Comparison of ENCODE assay signal across 13 cellular contexts in genomic region chr16:21630866-21631265, GRCh38. TPM values are rescaled to one million over a fixed set of nuclear protein-coding genes. Genes with fewer than 3 reads are reported as not detected.
DNase-seq lines count a peak whose midpoint lies in the region; TF ChIP-seq lines count a peak whose summit lies in the region.
"Not testable (repeated sequence)": the region's sequence is repeated elsewhere in the genome, so short reads cannot be mapped to it uniquely, and the experiment has no call there.
"Had no signal": no experiment of that assay in that cellular context is flagged by ENCODE, and none has a peak within 500 bp of the region (broad histone marks: within the 10 kb centered on the region; RNA-seq: fewer than 3 reads in every experiment).

No MANE protein-coding gene starts in this region.

- not testable (repeated sequence) for H3K4me3 Mint-ChIP-seq in endodermal cell; mesothelial cell of epicardium; progenitor cell of endocrine pancreas (ENCODE audit: low read depth)
- H3K4me3 Mint-ChIP-seq in type B pancreatic cell: peak overlapping the region; percentile 62

- DNase-seq in ELF-1 (ENCODE audit: low read depth, low spot score) (peak; percentile 41), NCI-H510A treated with DMSO at 0.1 percent for 48 hours (lab: John Stamatoyannopoulos, UW) (peak; percentile 80), PC-9 (peak; percentile 33 to 67)
- DNase-seq in endodermal cell; esophagus squamous epithelium (lab: John Stamatoyannopoulos, UW); mesothelial cell of epicardium (ENCODE audit: low spot score in 2 of 2, unreplicated experiment in 2 of 2); progenitor cell of endocrine pancreas (ENCODE audit: low spot score, unreplicated experiment); type B pancreatic cell (ENCODE audit: extremely low spot score, unreplicated experiment): not testable (repeated sequence)

- intact Hi-C loops in PC-9 (cut with micrococcal nuclease; ENCODE audit: unreplicated experiment); esophagus squamous epithelium (cut with DNase I): not testable (repeated sequence)

- CTCF ChIA-PET in PC-9 (lab: Charles Lee): not testable (repeated sequence)

- not testable (repeated sequence) for TF ChIP-seq POLR2A in esophagus squamous epithelium (IDR thresholded peaks at IDR 0.05)

- H2AFZ ChIP-seq in PC-9: not testable (repeated sequence)

- H3K9me3 Mint-ChIP-seq in endodermal cell: peaks cover 36% of the 10 kb centered on the region
- H3K9me3 Mint-ChIP-seq in mesothelial cell of epicardium; progenitor cell of endocrine pancreas (ENCODE audit: low read depth); type B pancreatic cell: not testable (repeated sequence)

- not testable (repeated sequence) for H3K27me3 ChIP-seq in PC-9 (ENCODE audit: insufficient read depth, low read depth); endodermal cell (ENCODE audit: control insufficient read depth, insufficient read depth, low read length, poor library complexity, severe bottlenecking); esophagus squamous epithelium

- peaks cover 55% of the 10 kb centered on the region for H3K79me2 ChIP-seq in PC-9 (ENCODE audit: low read depth)

- not testable (repeated sequence) for H3K9ac ChIP-seq in endodermal cell (ENCODE audit: extremely low read depth, low read length, poor library complexity, severe bottlenecking)

- H3K27me3 Mint-ChIP-seq in endodermal cell (ENCODE audit: insufficient read depth); mesothelial cell of epicardium (ENCODE audit: low read depth); progenitor cell of endocrine pancreas; type B pancreatic cell: not testable (repeated sequence)

- not testable (repeated sequence) for BruUV-seq in PC-9 (replicated peaks; lab: Mats Ljungman, UMichigan)

- H3F3A ChIP-seq in PC-9 (ENCODE audit: insufficient read depth, low read depth): peaks cover 82% of the 10 kb centered on the region

- not testable (repeated sequence) for H3K9me2 ChIP-seq in PC-9 (ENCODE audit: insufficient read depth)

- H3K36me3 ChIP-seq in PC-9 (ENCODE audit: low read depth): peaks cover 27% of the 10 kb centered on the region
- peaks cover 42% of the 10 kb centered on the region for H3K36me3 ChIP-seq in endodermal cell (ENCODE audit: control insufficient read depth, insufficient read depth, low read length)
- peaks cover 0 to 78% (median 6%) of the 10 kb centered on the region in 3 donors for H3K36me3 ChIP-seq in esophagus squamous epithelium

- not testable (repeated sequence) for H4K20me1 ChIP-seq in PC-9 (ENCODE audit: insufficient read depth)

- POLR2A ChIA-PET in PC-9 (lab: Charles Lee; ENCODE audit: unreplicated experiment): interaction anchor here (0.6 kb wide), 1 partner anchor 1439 kb away, joined by 8 read pairs; no protein-coding TSS in a partner anchor

- H3K36me3 Mint-ChIP-seq in endodermal cell (ENCODE audit: low read depth) (peaks cover 69% of the 10 kb centered on the region), mesothelial cell of epicardium (peaks cover 53% of the 10 kb centered on the region), progenitor cell of endocrine pancreas (ENCODE audit: insufficient read depth) (peaks cover 56% of the 10 kb centered on the region), type B pancreatic cell (peaks cover 54% of the 10 kb centered on the region)

- H3K27ac ChIP-seq in PC-9: peak overlapping the region; percentile 100
- not testable (repeated sequence) for H3K27ac ChIP-seq in endodermal cell (ENCODE audit: low read depth, low read length)
- H3K27ac ChIP-seq in esophagus squamous epithelium: peak overlapping the region; percentile 77 to 85 (median 79)

- H3K4me1 ChIP-seq in PC-9 (replicated peaks; ENCODE audit: insufficient read depth) (peaks cover 99% of the 10 kb centered on the region), esophagus squamous epithelium (peaks cover 6 to 47% (median 19%) of the 10 kb centered on the region in 3 donors)
- H3K4me1 ChIP-seq in endodermal cell (ENCODE audit: control insufficient read depth, insufficient read depth, low read length): not testable (repeated sequence)

- TF ChIP-seq CTCF in PC-9 (conservative IDR thresholded peaks at IDR 0.05); endodermal cell (conservative IDR thresholded peaks at IDR 0.05); esophagus squamous epithelium (IDR thresholded peaks at IDR 0.05); mesothelial cell of epicardium (IDR thresholded peaks at IDR 0.05; ENCODE audit: unreplicated experiment); progenitor cell of endocrine pancreas (IDR thresholded peaks at IDR 0.05; ENCODE audit: unreplicated experiment); type B pancreatic cell (conservative IDR thresholded peaks at IDR 0.05): not testable (repeated sequence)

- not testable (repeated sequence) for H3K9me3 ChIP-seq in PC-9 (ENCODE audit: insufficient read depth, low read depth); esophagus squamous epithelium
- peaks cover 32% of the 10 kb centered on the region for H3K9me3 ChIP-seq in endodermal cell (ENCODE audit: control insufficient read depth, low read length)

- H3K27ac Mint-ChIP-seq in endodermal cell (peak overlapping the region; percentile 37), mesothelial cell of epicardium (peak overlapping the region; percentile 52), progenitor cell of endocrine pancreas (peak overlapping the region; percentile 81), type B pancreatic cell (peak overlapping the region; percentile 86)

- H3K4me1 Mint-ChIP-seq in endodermal cell (peaks cover 42% of the 10 kb centered on the region), mesothelial cell of epicardium (peaks cover 20% of the 10 kb centered on the region), progenitor cell of endocrine pancreas (ENCODE audit: low read depth) (peaks cover 19% of the 10 kb centered on the region), type B pancreatic cell (ENCODE audit: unreplicated experiment) (peaks cover 29% of the 10 kb centered on the region)

- WGBS in endodermal cell (ENCODE audit: insufficient coverage in 1 of 2, insufficient read length in 1 of 2), 2 experiments: 83 to 91% methylated on average over 1 to 6 of the region's 6 CpGs
- 30 to 60% methylated on average over 6 of the region's 6 CpGs for whole genome bisulfite sequencing in esophagus squamous epithelium, 2 donors

- H3K4me3 ChIP-seq in PC-9; endodermal cell (ENCODE audit: low read length); esophagus squamous epithelium: not testable (repeated sequence)

- peak overlapping the region; percentile 57 for H3K4me2 ChIP-seq in PC-9

RNA-seq across cellular contexts. Expression of gene IGSF6, which starts 21.5 kb away (rescaled TPM):
- total RNA-seq in PC-9 (2021): not detected in 2 replicates
- not detected for total RNA-seq in endodermal cell
- not detected for polyA plus RNA-seq in endodermal cell (2013, experiment 1 of 2)
- not detected for polyA plus RNA-seq in endodermal cell (2013, experiment 2 of 2)
- 1 to 10 TPM in 2 of 4 donors, under 1 TPM in 2; 0.18 to 3.6 (median 1.3) TPM for total RNA-seq in esophagus squamous epithelium
- not detected in 3 replicates for total RNA-seq in mesothelial cell of epicardium
- total RNA-seq in progenitor cell of endocrine pancreas: not detected in 2 replicates
- not detected in 2 replicates for total RNA-seq in type B pancreatic cell (ENCODE audit: low replicate concordance)
- total RNA-seq: G401, H7, HFFc6, IMR-90 had no signal
- polyA plus RNA-seq: IMR-90 had no signal

RNA-seq across cellular contexts. Expression of gene METTL9, which starts 31.5 kb away (rescaled TPM):
- total RNA-seq in PC-9 (2021) (136 and 151 TPM in 2 replicates), endodermal cell (100 to 1,000 TPM; 145 to 149 TPM), esophagus squamous epithelium (100 to 1,000 TPM in 3 of 4 donors, 10 to 100 TPM in 1; 82.3 to 169 (median 140) TPM), mesothelial cell of epicardium (138 to 145 TPM (median 142 TPM) in 3 replicates), progenitor cell of endocrine pancreas (143 and 158 TPM in 2 replicates), type B pancreatic cell (ENCODE audit: low replicate concordance) (87.1 and 132 TPM in 2 replicates)
- 188 TPM for polyA plus RNA-seq in endodermal cell (2013, experiment 1 of 2)
- 168 TPM for polyA plus RNA-seq in endodermal cell (2013, experiment 2 of 2)

RNA-seq across cellular contexts. Expression of gene OTOA, which starts 32.9 kb away (rescaled TPM):
- total RNA-seq in PC-9 (2021) (not detected in 2 replicates), endodermal cell (under 1 TPM; 0.07 to 0.09 TPM), esophagus squamous epithelium (under 1 TPM in 2 of 4 donors, not detected in 2; 0.11 to 0.38 TPM), mesothelial cell of epicardium (0.09 to 0.25 TPM (median 0.25 TPM) in 3 replicates), progenitor cell of endocrine pancreas (0.07 and 0.13 TPM in 2 replicates), type B pancreatic cell (ENCODE audit: low replicate concordance) (0.17 TPM in 1 of 2 replicates, not detected in the other)
- 0.18 TPM for polyA plus RNA-seq in endodermal cell (2013, experiment 1 of 2)
- 0.17 TPM for polyA plus RNA-seq in endodermal cell (2013, experiment 2 of 2)
- total RNA-seq: H7, HFFc6, IMR-90 had no signal
- polyA plus RNA-seq: CD4-positive, alpha-beta memory T cell had no signal
